In genomic region chrX:13159886-13160285, GRCh38 we compare ENCODE assay signal across 18 cellular contexts.
A peak's percentile ranks its signal among the peaks of the same experiment; 100 is the strongest.
DNase-seq lines count a peak whose midpoint lies in the region; ATAC-seq, FAIRE-seq and TF ChIP-seq lines count a peak whose summit lies in the region.
"Had no signal": no experiment of that assay in that cellular context is flagged by ENCODE, and none has a peak within 500 bp of the region (broad histone marks: within the 10 kb centered on the region; RNA-seq: fewer than 3 reads in every experiment).

No MANE protein-coding gene starts in this region.

- H3K27ac ChIP-seq in SK-N-SH (ENCODE audit: low read depth in 2 of 2, low read length in 1 of 2) (peak overlapping the region; percentile 41 to 60; a peak in 3 of 4 replicates), spleen (peak overlapping the region in 6 of 8 donors; percentile 55 to 74 (median 64))

- H3K36me3 ChIP-seq in SK-N-SH (replicated peaks in 1 of 2; ENCODE audit: control insufficient read depth in 1 of 2, insufficient read depth in 2 of 2, low read length in 1 of 2) (no peaks in the 10 kb centered on the region), adipocyte (ENCODE audit: control insufficient read depth, insufficient read depth, low read length, severe bottlenecking) (no peaks in the 10 kb centered on the region), spleen (no peaks in the 10 kb centered on the region), H7 (replicated peaks; ENCODE audit: control insufficient read depth, insufficient read depth, low read length) (no peaks in the 10 kb centered on the region)

- ATAC-seq in HG03135 (IDR thresholded peaks at IDR 0.05; ENCODE audit: unreplicated experiment) = no peak
- ATAC-seq: CD8-positive, alpha-beta T cell had no signal

- no peak for TF ChIP-seq RAD21 in SK-N-SH (IDR thresholded peaks at IDR 0.05; ENCODE audit: low read length)

- H3K4me3 ChIP-seq in SK-N-SH (ENCODE audit: low read depth in 2 of 2, low read length in 1 of 2) = no peak overlapping the region
- H3K4me3 ChIP-seq in adipocyte (ENCODE audit: low read length) = no peak overlapping the region
- H3K4me3 ChIP-seq in fibroblast of the aortic adventitia (ENCODE audit: low read depth, low read length) = no peak overlapping the region
- H3K4me3 ChIP-seq in spleen = no peak overlapping the region
- no peak overlapping the region for H3K4me3 ChIP-seq in H7 (ENCODE audit: insufficient read depth, low read depth, low read length)

- H2AFZ ChIP-seq in SK-N-SH (ENCODE audit: low read depth) = no peak overlapping the region

- no peak overlapping the region for H3K9ac ChIP-seq in SK-N-SH
- H3K9ac ChIP-seq in adipocyte (ENCODE audit: low read length) = no peak overlapping the region

- H3K9me3 ChIP-seq in SK-N-SH (no peaks in the 10 kb centered on the region), adipocyte (ENCODE audit: control insufficient read depth, low read length) (no peaks in the 10 kb centered on the region), spleen (peaks cover 0 to 5% (median 0%) of the 10 kb centered on the region in 8 donors)

- H3K9me2 ChIP-seq in SK-N-SH = no peaks in the 10 kb centered on the region

- H3K27me3 ChIP-seq in SK-N-SH (ENCODE audit: insufficient read depth) (no peaks in the 10 kb centered on the region), adipocyte (replicated peaks; ENCODE audit: control insufficient read depth, insufficient read depth, low read length) (no peaks in the 10 kb centered on the region), spleen (replicated peaks in 1 of 7) (no peaks in the 10 kb centered on the region), H7 (ENCODE audit: control insufficient read depth, insufficient read depth, low read length) (peaks cover 8% of the 10 kb centered on the region; the same call in 1 of the 2 replicates)

- TF ChIP-seq EP300 in SK-N-SH (IDR thresholded peaks at IDR 0.05; ENCODE audit: borderline replicate concordance in 1 of 2, low read depth in 1 of 2, low read length in 1 of 2) = no peak

- no peak for FAIRE-seq in HTR-8/SVneo (lab: Jason Lieb, UNC)
- FAIRE-seq: D721Med, RCC 7860 had no signal

- H3K4me1 ChIP-seq in SK-N-SH (ENCODE audit: control insufficient read depth in 1 of 2, insufficient read depth in 2 of 2, low read depth in 1 of 2, low read length in 1 of 2) (peaks cover 7 to 8% of the 10 kb centered on the region in 2 experiments; a peak in 3 of 4 replicates), adipocyte (ENCODE audit: control insufficient read depth, insufficient read depth, low read length) (peaks cover 26% of the 10 kb centered on the region), spleen (peaks cover 0 to 6% (median 0%) of the 10 kb centered on the region in 6 donors)

- CTCF ChIA-PET in SK-N-SH (lab: Yijun Ruan, JAX) = no interaction called here

- no peak for TF ChIP-seq POLR2A in spleen (IDR thresholded peaks at IDR 0.05)

- DNase-seq in SK-N-SH = no peak
- peak; percentile 49 for DNase-seq in adipocyte (ENCODE audit: low read depth)
- DNase-seq in fibroblast of the aortic adventitia (ENCODE audit: low read depth) = peak; percentile 55
- DNase-seq in spleen = no peak
- no peak for DNase-seq in H7
- no peak for DNase-seq in HTR-8/SVneo (ENCODE audit: insufficient read length, low spot score)
- DNase-seq: CD8-positive, alpha-beta T cell; GOT3; HFFc6; Karpas-422; NCI-H1105 treated with DMSO at 0.1 percent for 48 hours; NCI-H1930; NCI-H2171; NCI-H510A; SIG-M5 had no signal

- POLR2A ChIA-PET in SK-N-SH (lab: Yijun Ruan, JAX) = no interaction called here

- intact Hi-C loops in spleen (cut with DNase I; ENCODE audit: low total_unique reads) = no loop called here

- TF ChIP-seq CTCF in SK-N-SH (IDR thresholded peaks at IDR 0.05) (no peak), fibroblast of the aortic adventitia (IDR thresholded peaks at IDR 0.05; ENCODE audit: insufficient read depth, low read length) (no peak), spleen (IDR thresholded peaks at IDR 0.05 in 8 of 11, conservative IDR thresholded peaks at IDR 0.05 in 3 of 11) (no peak)

- no peaks in the 10 kb centered on the region for H4K20me1 ChIP-seq in SK-N-SH (ENCODE audit: insufficient read depth)

- H3K79me2 ChIP-seq in SK-N-SH (ENCODE audit: insufficient read depth) = no peaks in the 10 kb centered on the region

- H3K4me2 ChIP-seq in SK-N-SH = no peak overlapping the region

- H3F3A ChIP-seq in SK-N-SH (replicated peaks; ENCODE audit: insufficient read depth) = no peaks in the 10 kb centered on the region

TF ChIP-seq in SK-N-SH, 30 proteins besides CTCF, POLR2A, EP300 and RAD21:
- no peak for TF ChIP-seq FOXJ3 (CRISPR knock-in tag; IDR thresholded peaks at IDR 0.05)
- no peak for TF ChIP-seq NRF1 (IDR thresholded peaks at IDR 0.05; ENCODE audit: low read depth, low read length)
- no peak for TF ChIP-seq REST (IDR thresholded peaks at IDR 0.05; ENCODE audit: low read depth, low read length)

Comparison
In these comparisons a context has a peak if more than half of its experiments do, and no peak if none do; other contexts are left out.
1. DNase-seq: peak in adipocyte (single experiment) and fibroblast of the aortic adventitia (single experiment); none in SK-N-SH (single experiment), spleen (single experiment), H7 (single experiment) and HTR-8/SVneo (single experiment).